ENCODE assay signal across 7 cellular contexts in the genomic region with DNA sequence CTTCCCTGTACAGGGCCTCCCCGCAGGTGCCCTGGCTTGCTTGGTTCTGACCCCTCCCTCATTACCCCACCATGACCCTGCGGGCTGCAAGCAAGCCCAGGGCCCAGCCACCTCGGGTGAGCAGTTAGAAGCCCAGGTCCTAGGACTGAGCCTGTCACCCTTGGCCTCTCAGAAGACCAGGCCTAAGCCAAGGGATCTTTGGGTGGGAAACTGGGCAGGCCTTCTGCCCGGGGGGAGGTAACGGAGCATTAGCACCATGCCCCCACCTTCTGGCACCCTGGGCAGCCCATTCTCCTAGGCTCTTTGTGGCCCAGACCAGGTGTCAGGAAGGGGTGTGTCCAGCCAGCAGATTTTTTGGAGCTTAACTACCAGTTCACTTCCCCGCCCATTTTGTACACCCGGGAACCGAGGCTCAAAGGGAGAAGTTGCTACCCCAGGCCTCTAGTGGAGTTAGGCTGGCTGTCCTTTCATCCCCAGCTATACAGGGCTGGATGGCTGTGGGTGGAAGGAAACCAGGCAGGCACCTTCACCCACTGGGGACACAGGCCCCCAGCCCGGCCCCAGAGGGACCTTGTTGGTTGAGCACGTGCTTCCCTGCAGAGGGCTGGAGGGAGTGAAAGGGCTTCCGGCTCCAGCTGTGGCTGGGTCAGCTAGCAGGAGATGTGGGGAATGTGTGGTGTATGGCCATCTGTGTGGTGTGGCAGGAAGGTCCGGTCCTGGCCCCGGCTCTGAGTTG. TPM values are rescaled to one million over a fixed set of nuclear protein-coding genes. Genes with fewer than 3 reads are reported as not detected.
A peak's percentile ranks its signal among the peaks of the same experiment; 100 is the strongest.
DNase-seq lines count a peak whose midpoint lies in the region; ATAC-seq, FAIRE-seq and TF ChIP-seq lines count a peak whose summit lies in the region.

No MANE protein-coding gene starts in this region.

- peak; percentile 31 for TF ChIP-seq POLR2A in GM18951 (IDR thresholded peaks at IDR 0.05; ENCODE audit: extremely low read depth, insufficient read depth, insufficient read length)

- FAIRE-seq in urothelium cell line (lab: Jason Lieb, UNC) = no peak

- H3K27ac ChIP-seq in substantia nigra (ENCODE audit: low read depth, low read length, poor library complexity, severe bottlenecking) = peak overlapping the region; percentile 80

- H3K27me3 ChIP-seq in kidney epithelial cell (ENCODE audit: control insufficient read depth, insufficient read depth, low read length) = no peaks in the 10 kb centered on the region

- TF ChIP-seq CTCF in astrocyte of the cerebellum (IDR thresholded peaks at IDR 0.05; ENCODE audit: low read depth, low read length, missing control alignments) (no peak), kidney epithelial cell (IDR thresholded peaks at IDR 0.05; ENCODE audit: insufficient read depth, low read length, poor library complexity, severe bottlenecking) (no peak)

- no peak for ATAC-seq in GM18858 (IDR thresholded peaks at IDR 0.05; ENCODE audit: unreplicated experiment)

- in situ Hi-C loops in GM18951 (cut with MboI; ENCODE audit: low sequenced_read_pairs, unreplicated experiment) = no loop called here
- in situ Hi-C loops in astrocyte of the cerebellum (cut with HindIII; ENCODE audit: low sequenced_read_pairs) = no loop called here

- DNase-seq in NCI-H69 (lab: John Stamatoyannopoulos, UW) (peak; percentile 50), astrocyte of the cerebellum (ENCODE audit: low read depth) (no peak), kidney epithelial cell (ENCODE audit: low read depth) (no peak), substantia nigra (lab: John Stamatoyannopoulos, UW) (peak in 9 of 49 donors; percentile 19 to 58 (median 39)), urothelium cell line (ENCODE audit: low spot score) (no peak)

- H3K4me3 ChIP-seq in astrocyte of the cerebellum (ENCODE audit: low read depth, low read length) = peak overlapping the region; percentile 82
- peak overlapping the region; percentile 65 for H3K4me3 ChIP-seq in kidney epithelial cell (ENCODE audit: low read depth, low read length)

- no peaks in the 10 kb centered on the region for H3K36me3 ChIP-seq in kidney epithelial cell (ENCODE audit: control insufficient read depth, insufficient read depth, low read length)

RNA-seq across cellular contexts. Expression of a gene that starts 1.4 kb away (rescaled TPM):
- total RNA-seq in kidney epithelial cell = 48.0 and 51.0 TPM in 2 replicates

RNA-seq across cellular contexts. Expression of a gene that starts 29.4 kb away (rescaled TPM):
- total RNA-seq in kidney epithelial cell = not detected in 2 replicates

RNA-seq across cellular contexts. Expression of a gene that starts 34.6 kb away (rescaled TPM):
- not detected in 2 replicates for total RNA-seq in kidney epithelial cell

RNA-seq across cellular contexts. Expression of a gene that starts 43.2 kb away (rescaled TPM):
- total RNA-seq in kidney epithelial cell = not detected in 2 replicates

RNA-seq across cellular contexts. Expression of a gene that starts 57.9 kb away (rescaled TPM):
- total RNA-seq in kidney epithelial cell = 0.33 TPM in 1 of 2 replicates, not detected in the other
